ENCODE assay signal across 19 cellular contexts in genomic region chr6:154297210-154297609, GRCh38. TPM values are rescaled to one million over a fixed set of nuclear protein-coding genes. Genes with fewer than 3 reads are reported as not detected.
"Had no signal": no experiment of that assay in that cellular context is flagged by ENCODE, and none has a peak within 500 bp of the region (broad histone marks: within the 10 kb centered on the region; RNA-seq: fewer than 3 reads in every experiment).

No MANE protein-coding gene starts in this region.

- H3K36me3 ChIP-seq: Peyer's patch had no signal

- ATAC-seq: activated CD4-positive, CD25-positive, alpha-beta regulatory T cell treated with anti-CD3 and anti-CD28 coated beads, Interleukin-2, amount 50 U/mL, for 24 hours; activated CD8-positive, alpha-beta T cell treated with anti-CD3 and anti-CD28 coated beads for 36 hours; activated T-cell treated with anti-CD3 and anti-CD28 coated beads, Interleukin-2, amount 50 U/mL, for 72 hours; K562 had no signal

- DNase-seq: activated CD4-positive, alpha-beta T cell treated with anti-CD3 and anti-CD28 coated beads for 4 hours; activated CD8-positive, alpha-beta memory T cell treated with anti-CD3 and anti-CD28 coated beads, Interleukin-2, amount 50 U/mL, for 4 hours; activated CD8-positive, alpha-beta T cell treated with anti-CD3 and anti-CD28 coated beads for 36 hours; activated gamma-delta T cell treated with Interleukin-2 at 50 U/mL for 16 hours; activated naive CD4-positive, alpha-beta T cell treated with anti-CD3 and anti-CD28 coated beads, Interleukin-2, amount 10 ng/mL, durations not matched to agents 7 days and 5 days; activated naive CD8-positive, alpha-beta T cell treated with anti-CD3 and anti-CD28 coated beads for 36 hours; activated T-cell treated with anti-CD3 and anti-CD28 coated beads, Interleukin-2, amount 50 U/mL, for 72 hours; Kasumi-1; NCI-H1048; NCI-H146; NCI-H187 treated with DMSO at 0.1 percent for 48 hours; NCI-H2081 treated with DMSO at 0.1 percent for 48 hours; NCI-H446; NCI-H524; Peyer's patch; SHP77 treated with DMSO at 0.1 percent for 48 hours had no signal

- FAIRE-seq: K562 had no signal

- H3K4me3 ChIP-seq: K562, Peyer's patch had no signal

- H3K27ac ChIP-seq: Peyer's patch, RWPE1 had no signal

- H3K27me3 ChIP-seq: Peyer's patch had no signal

- H3K9me3 ChIP-seq: Peyer's patch had no signal

RNA-seq across cellular contexts. Expression of gene IPCEF1, which starts 59.4 kb away (rescaled TPM):
- polyA plus RNA-seq: K562 had no signal
